In genomic region chr5:10307206-10308148, GRCh38 we compare ENCODE assay signal across 1 cellular context.
TF ChIP-seq lines count a peak whose summit lies in the region.

Gene CMBL, minus strand, starts transcription at chr5:10307902. Its CDS starts 17,140 bp downstream, at chr5:10290762.

TF ChIP-seq in HEK293, 187 proteins besides CTCF, POLR2A, EP300 and RAD21 (continued from another document and continues in another):
- no peak for TF ChIP-seq ZNF704 (tag by site-specific recombination; IDR thresholded peaks at IDR 0.05)
- TF ChIP-seq ZNF423 (tag by site-specific recombination; IDR thresholded peaks at IDR 0.05) = peak; percentile 79; the same call in 1 of the 2 replicates
- TF ChIP-seq ZNF76 (tag by site-specific recombination; IDR thresholded peaks at IDR 0.05; ENCODE audit: borderline replicate concordance, low read depth) = peak; percentile 60
- peak; percentile 71; the same call in 1 of the 2 replicates for TF ChIP-seq BCL11B (tag by site-specific recombination; IDR thresholded peaks at IDR 0.05; ENCODE audit: low read depth)
- TF ChIP-seq ZNF16 (tag by site-specific recombination; IDR thresholded peaks at IDR 0.05; ENCODE audit: low read depth) = no peak; the same call in 1 of the 2 replicates
- peak; percentile 61; the same call in 1 of the 2 replicates for TF ChIP-seq OVOL3 (tag by site-specific recombination; IDR thresholded peaks at IDR 0.05)
- TF ChIP-seq ZFHX2 (tag by site-specific recombination; conservative IDR thresholded peaks at IDR 0.05) = peak; percentile 90
- peak; percentile 80 for TF ChIP-seq ZBTB17 (tag by site-specific recombination; IDR thresholded peaks at IDR 0.05)
- TF ChIP-seq REPIN1 (tag by site-specific recombination; IDR thresholded peaks at IDR 0.05; ENCODE audit: low read depth) = no peak
- peak; percentile 65 for TF ChIP-seq ZSCAN4 (tag by site-specific recombination; IDR thresholded peaks at IDR 0.05)
- 0 out of 2 replicates have a peak, but pooled peaks have one; percentile 24 for TF ChIP-seq TSHZ1 (tag by site-specific recombination; IDR thresholded peaks at IDR 0.05; ENCODE audit: borderline replicate concordance)
- peak; percentile 86 for TF ChIP-seq PRDM10 (tag by site-specific recombination; IDR thresholded peaks at IDR 0.05)
- peak; percentile 14; the same call in 1 of the 2 replicates for TF ChIP-seq PRDM4 (tag by site-specific recombination; IDR thresholded peaks at IDR 0.05)
- peak; percentile 67 for TF ChIP-seq ZNF335 (tag by site-specific recombination; conservative IDR thresholded peaks at IDR 0.05)
- TF ChIP-seq MZF1 (tag by site-specific recombination; IDR thresholded peaks at IDR 0.05; ENCODE audit: borderline replicate concordance) = peak; percentile 98
- TF ChIP-seq SP2 (tag by site-specific recombination; IDR thresholded peaks at IDR 0.05) = peak; percentile 92
- TF ChIP-seq ZNF121 (tag by site-specific recombination; IDR thresholded peaks at IDR 0.05) = peak; percentile 91
- TF ChIP-seq ZFP37 (tag by site-specific recombination; IDR thresholded peaks at IDR 0.05) = peak; percentile 85; the same call in 1 of the 2 replicates
- TF ChIP-seq SP7 (tag by site-specific recombination; IDR thresholded peaks at IDR 0.05) = peak; percentile 85
- peak; percentile 91 for TF ChIP-seq KLF7 (tag by site-specific recombination; IDR thresholded peaks at IDR 0.05; ENCODE audit: borderline replicate concordance)
- TF ChIP-seq ZNF10 (tag by site-specific recombination; IDR thresholded peaks at IDR 0.05) = no peak; the same call in 1 of the 2 replicates
- TF ChIP-seq ZNF785 (tag by site-specific recombination; IDR thresholded peaks at IDR 0.05) = peak; percentile 79; the same call in 1 of the 2 replicates
- peak; percentile 93 for TF ChIP-seq PATZ1 (tag by site-specific recombination; IDR thresholded peaks at IDR 0.05)
- TF ChIP-seq GLIS1 (tag by site-specific recombination; IDR thresholded peaks at IDR 0.05) = peak; percentile 90
- TF ChIP-seq ZNF239 (tag by site-specific recombination; IDR thresholded peaks at IDR 0.05) = peak; percentile 63; the same call in 1 of the 2 replicates
- peak; percentile 90 for TF ChIP-seq ZNF366 (tag by site-specific recombination; conservative IDR thresholded peaks at IDR 0.05)
- TF ChIP-seq ZNF501 (tag by site-specific recombination; IDR thresholded peaks at IDR 0.05) = peak; percentile 98
- peak; percentile 93 for TF ChIP-seq SP3 (tag by site-specific recombination; IDR thresholded peaks at IDR 0.05)
- peak; percentile 95 for TF ChIP-seq GLIS2 (tag by site-specific recombination; IDR thresholded peaks at IDR 0.05)
- peak; percentile 84; the same call in 1 of the 2 replicates for TF ChIP-seq ZBTB48 (tag by site-specific recombination; IDR thresholded peaks at IDR 0.05)
- TF ChIP-seq SETDB1 (IDR thresholded peaks at IDR 0.05; ENCODE audit: insufficient read length, low read length) = no peak
- TF ChIP-seq ZNF692 (tag by site-specific recombination; IDR thresholded peaks at IDR 0.05) = peak; percentile 78
- TF ChIP-seq ZBTB26 (tag by site-specific recombination; optimal IDR thresholded peaks at IDR 0.05) = peak; percentile 100
- peak; percentile 76; the same call in 1 of the 2 replicates for TF ChIP-seq ZNF843 (tag by site-specific recombination; IDR thresholded peaks at IDR 0.05)
- peak; percentile 76; the same call in 1 of the 2 replicates for TF ChIP-seq ZNF701 (tag by site-specific recombination; IDR thresholded peaks at IDR 0.05)
- TF ChIP-seq ZNF398 (tag by site-specific recombination; IDR thresholded peaks at IDR 0.05) = peak; percentile 97
- peak; percentile 84; the same call in 1 of the 2 replicates for TF ChIP-seq KLF9 (tag by site-specific recombination; IDR thresholded peaks at IDR 0.05; ENCODE audit: low read depth)
- no peak for TF ChIP-seq ZNF837 (tag by site-specific recombination; IDR thresholded peaks at IDR 0.05)
- peak; percentile 90 for TF ChIP-seq ZEB2 (tag by site-specific recombination; IDR thresholded peaks at IDR 0.05)
